ENCODE assay signal across 1 cellular context in genomic region chr20:35023624-35024023, GRCh38.
TF ChIP-seq lines count a peak whose summit lies in the region.

No MANE protein-coding gene starts in this region.

TF ChIP-seq in HepG2, 621 proteins besides CTCF, POLR2A, EP300 and RAD21 (continued from another document):
- peak; percentile 35 for TF ChIP-seq AGO2 (optimal IDR thresholded peaks at IDR 0.05; ENCODE audit: low read depth, low read length)
